In genomic region chr2:37549598-37549997, GRCh38 we compare ENCODE assay signal across 19 cellular contexts.
DNase-seq lines count a peak whose midpoint lies in the region; ATAC-seq and TF ChIP-seq lines count a peak whose summit lies in the region.
"Had no signal": no experiment of that assay in that cellular context is flagged by ENCODE, and none has a peak within 500 bp of the region (broad histone marks: within the 10 kb centered on the region; RNA-seq: fewer than 3 reads in every experiment).

No MANE protein-coding gene starts in this region.

- no peaks in the 10 kb centered on the region for H3K27me3 ChIP-seq in OCI-LY3 (ENCODE audit: low read depth, low read length)
- H3K27me3 ChIP-seq: breast epithelium had no signal

- no peak overlapping the region for H3K4me3 Mint-ChIP-seq in activated naive CD8-positive, alpha-beta T cell treated with anti-CD3 and anti-CD28 coated beads for 36 hours
- no peak overlapping the region for H3K4me3 Mint-ChIP-seq in progenitor cell of endocrine pancreas (ENCODE audit: low read depth)

- H3K27me3 Mint-ChIP-seq in activated naive CD8-positive, alpha-beta T cell treated with anti-CD3 and anti-CD28 coated beads for 36 hours = no peaks in the 10 kb centered on the region
- H3K27me3 Mint-ChIP-seq in progenitor cell of endocrine pancreas = no peaks in the 10 kb centered on the region

- peak; percentile 78 for ATAC-seq in GM18511 (IDR thresholded peaks at IDR 0.05; ENCODE audit: unreplicated experiment)
- ATAC-seq in HG02852 (IDR thresholded peaks at IDR 0.05; ENCODE audit: unreplicated experiment) = peak; percentile 55
- ATAC-seq: esophagus mucosa had no signal

- peaks cover 16% of the 10 kb centered on the region for H3K4me1 Mint-ChIP-seq in activated naive CD8-positive, alpha-beta T cell treated with anti-CD3 and anti-CD28 coated beads for 36 hours
- no peaks in the 10 kb centered on the region for H3K4me1 Mint-ChIP-seq in progenitor cell of endocrine pancreas (ENCODE audit: low read depth)

- H3K4me3 ChIP-seq in OCI-LY3 (ENCODE audit: low read length) = peak overlapping the region; percentile 13
- H3K4me3 ChIP-seq: breast epithelium, GM23248, SK-N-MC had no signal

- H3K27ac ChIP-seq in OCI-LY3 (ENCODE audit: low read length) = peak overlapping the region; percentile 59
- H3K27ac ChIP-seq: breast epithelium, GM23248, SK-N-MC had no signal

- no peak for TF ChIP-seq CTCF in GM20000 (IDR thresholded peaks at IDR 0.05; ENCODE audit: extremely low read depth, missing control alignments)
- no peak for TF ChIP-seq CTCF in OCI-LY3 (IDR thresholded peaks at IDR 0.05; ENCODE audit: low read depth, low read length)
- no peak for TF ChIP-seq CTCF in progenitor cell of endocrine pancreas (IDR thresholded peaks at IDR 0.05; ENCODE audit: unreplicated experiment)

- H3K36me3 Mint-ChIP-seq in activated naive CD8-positive, alpha-beta T cell treated with anti-CD3 and anti-CD28 coated beads for 36 hours = no peaks in the 10 kb centered on the region
- H3K36me3 Mint-ChIP-seq in progenitor cell of endocrine pancreas (ENCODE audit: insufficient read depth) = no peaks in the 10 kb centered on the region

- peak overlapping the region; percentile 46 for H3K4me2 ChIP-seq in OCI-LY3 (ENCODE audit: low read length)

- H3K9ac ChIP-seq in OCI-LY3 (ENCODE audit: low read length) = peak overlapping the region; percentile 45
- H3K9ac ChIP-seq: GM23248 had no signal

- no peak overlapping the region for H3K27ac Mint-ChIP-seq in activated naive CD8-positive, alpha-beta T cell treated with anti-CD3 and anti-CD28 coated beads for 36 hours
- no peak overlapping the region for H3K27ac Mint-ChIP-seq in progenitor cell of endocrine pancreas

- H3K36me3 ChIP-seq in OCI-LY3 (replicated peaks; ENCODE audit: low read depth, low read length) = no peaks in the 10 kb centered on the region
- H3K36me3 ChIP-seq: breast epithelium had no signal

- H3K9me3 Mint-ChIP-seq in activated naive CD8-positive, alpha-beta T cell treated with anti-CD3 and anti-CD28 coated beads for 36 hours = no peaks in the 10 kb centered on the region
- no peaks in the 10 kb centered on the region for H3K9me3 Mint-ChIP-seq in progenitor cell of endocrine pancreas (ENCODE audit: low read depth)

- no peak overlapping the region for H2AFZ ChIP-seq in OCI-LY3 (ENCODE audit: low read depth, low read length)
- H2AFZ ChIP-seq: GM23248 had no signal

- no peaks in the 10 kb centered on the region for H3K79me2 ChIP-seq in OCI-LY3 (ENCODE audit: low read length)

- H3K4me1 ChIP-seq in OCI-LY3 (ENCODE audit: low read length) = peaks cover 37% of the 10 kb centered on the region

- peak; percentile 29 for DNase-seq in GM20000 (ENCODE audit: low spot score)
- no peak for DNase-seq in NCI-H226
- DNase-seq in activated naive CD8-positive, alpha-beta T cell treated with anti-CD3 and anti-CD28 coated beads for 36 hours = no peak
- DNase-seq in progenitor cell of endocrine pancreas (ENCODE audit: low spot score, unreplicated experiment) = no peak
- DNase-seq in activated CD8-positive, alpha-beta memory T cell treated with anti-CD3 and anti-CD28 coated beads, Interleukin-2, amount 50 U/mL, for 4 hours = no peak
- DNase-seq: activated CD4-positive, alpha-beta T cell treated with anti-CD3 and anti-CD28 coated beads, Interleukin-2, amount 50 U/mL, for 48 hours; activated T-cell treated with anti-CD3 and anti-CD28 coated beads, Interleukin-2, amount 50 U/mL, for 48 hours; GM23248; head of caudate nucleus; kidney; NCI-H1436 treated with DMSO at 0.1 percent for 48 hours; retina; stimulated activated CD4-positive, alpha-beta T cell treated with anti-CD3 and anti-CD28 coated beads, Interleukin-15, amount 100 ng/mL, for 24 hours had no signal

- no peaks in the 10 kb centered on the region for H4K20me1 ChIP-seq in OCI-LY3 (ENCODE audit: insufficient read depth, low read length)

- H3K9me3 ChIP-seq in OCI-LY3 (ENCODE audit: insufficient read depth, low read length) = 0 out of 2 replicates have a peak, but pooled peaks cover 4% of the 10 kb centered on the region
- H3K9me3 ChIP-seq: breast epithelium had no signal
